Comparison of ENCODE assay signal across 10 cellular contexts in the genomic region with DNA sequence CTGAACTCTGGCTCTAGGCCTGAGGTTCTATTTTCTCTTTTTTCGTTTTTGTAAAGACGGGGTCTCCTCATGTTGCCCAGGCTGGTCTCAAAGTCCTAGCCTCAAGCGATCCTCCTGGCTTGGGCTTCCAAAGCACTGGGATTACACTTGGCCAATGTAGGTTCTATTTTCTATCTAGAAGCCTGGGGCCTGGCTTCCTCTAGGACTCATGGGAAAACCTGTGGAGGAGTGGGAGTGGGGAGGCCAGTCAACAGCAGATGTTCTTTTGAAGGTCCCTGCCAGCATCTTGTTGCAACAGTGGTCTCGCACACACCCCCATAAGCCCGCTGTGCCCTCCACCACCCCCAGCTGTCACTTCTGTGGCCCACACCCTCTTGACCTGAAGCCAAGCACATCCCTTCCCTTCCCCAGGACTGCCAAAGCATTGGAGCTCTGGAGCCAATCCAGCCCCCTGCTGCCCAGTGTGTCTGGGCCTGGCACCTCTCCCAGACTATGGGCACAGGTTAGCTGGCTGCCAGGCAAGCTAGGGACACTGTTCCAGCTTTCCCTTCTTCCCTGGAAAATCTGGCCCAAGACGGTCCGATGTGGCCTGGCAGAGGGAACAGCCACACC.
DNase-seq lines count a peak whose midpoint lies in the region; ATAC-seq and TF ChIP-seq lines count a peak whose summit lies in the region.
"Had no signal": no experiment of that assay in that cellular context is flagged by ENCODE, and none has a peak within 500 bp of the region (broad histone marks: within the 10 kb centered on the region; RNA-seq: fewer than 3 reads in every experiment).

No MANE protein-coding gene starts in this region.

- peaks cover 27% of the 10 kb centered on the region for H3K27me3 Mint-ChIP-seq in T-helper 1 cell treated with Interleukin-12 subunit alpha and Interleukin-12 subunit beta and Interleukin-4 antibody, amounts not matched to agents 30 μg/mL and 1 μg/mL, for 36 hours (ENCODE audit: low read depth)

- no peaks in the 10 kb centered on the region for H3K36me3 Mint-ChIP-seq in T-helper 1 cell treated with Interleukin-12 subunit alpha and Interleukin-12 subunit beta and Interleukin-4 antibody, amounts not matched to agents 30 μg/mL and 1 μg/mL, for 36 hours (ENCODE audit: low read depth)

- no peaks in the 10 kb centered on the region for H3K9me3 ChIP-seq in subcutaneous abdominal adipose tissue (ENCODE audit: control insufficient read depth in 5 of 5, low read length in 5 of 5)

- peak overlapping the region; percentile 23 for H3K27ac ChIP-seq in subcutaneous abdominal adipose tissue (ENCODE audit: low read depth, low read length)

- no peaks in the 10 kb centered on the region for H3K27me3 ChIP-seq in subcutaneous abdominal adipose tissue (ENCODE audit: control insufficient read depth in 5 of 5, insufficient read depth in 4 of 5, low read length in 5 of 5)

- DNase-seq in T-helper 1 cell, result no peak
- DNase-seq in hippocampal formation (lab: John Stamatoyannopoulos, UW), result peak; percentile 41 to 42
- no peak for DNase-seq in HuH-7 (ENCODE audit: low spot score)
- DNase-seq in SW480 (ENCODE audit: low spot score), result no peak
- DNase-seq: activated CD4-positive, alpha-beta T cell treated with anti-CD3 and anti-CD28 coated beads, Interleukin-2, amount 50 U/mL, for 4 hours; effector CD4-positive, alpha-beta T cell had no signal

- H3K4me3 ChIP-seq in subcutaneous abdominal adipose tissue (ENCODE audit: low read depth in 1 of 5, low read length in 5 of 5), result no peak overlapping the region

- H3K27ac Mint-ChIP-seq in T-helper 1 cell treated with Interleukin-12 subunit alpha and Interleukin-12 subunit beta and Interleukin-4 antibody, amounts not matched to agents 30 μg/mL and 1 μg/mL, for 36 hours, result peak overlapping the region; percentile 49

- H3K4me1 Mint-ChIP-seq in T-helper 1 cell treated with Interleukin-12 subunit alpha and Interleukin-12 subunit beta and Interleukin-4 antibody, amounts not matched to agents 30 μg/mL and 1 μg/mL, for 36 hours (ENCODE audit: low read depth), result peaks cover 18% of the 10 kb centered on the region

- H3K4me3 Mint-ChIP-seq in T-helper 1 cell treated with Interleukin-12 subunit alpha and Interleukin-12 subunit beta and Interleukin-4 antibody, amounts not matched to agents 30 μg/mL and 1 μg/mL, for 36 hours, result peak overlapping the region; percentile 61

- no peaks in the 10 kb centered on the region for H3K9me3 Mint-ChIP-seq in T-helper 1 cell treated with Interleukin-12 subunit alpha and Interleukin-12 subunit beta and Interleukin-4 antibody, amounts not matched to agents 30 μg/mL and 1 μg/mL, for 36 hours

- no peak overlapping the region for H3K9ac ChIP-seq in subcutaneous abdominal adipose tissue (ENCODE audit: low read length in 5 of 5)

- peaks cover 5 to 43% (median 32%) of the 10 kb centered on the region in 5 donors for H3K4me1 ChIP-seq in subcutaneous abdominal adipose tissue (ENCODE audit: control insufficient read depth in 5 of 5, insufficient read depth in 5 of 5, low read length in 5 of 5)

- H3K36me3 ChIP-seq in subcutaneous abdominal adipose tissue (ENCODE audit: control insufficient read depth in 5 of 5, insufficient read depth in 5 of 5, low read length in 5 of 5), result no peaks in the 10 kb centered on the region

- ATAC-seq in SK-N-SH treated with all-trans-retinoic acid at 6 μM for 48 hours, result peak; percentile 17; the same call in 2 of the 3 replicates
- ATAC-seq in GM18858 (IDR thresholded peaks at IDR 0.05; ENCODE audit: unreplicated experiment), result no peak

TF ChIP-seq in SK-N-SH treated with all-trans-retinoic acid at 6 μM for 48 hours, 23 proteins besides CTCF, POLR2A, EP300 and RAD21:
- TF ChIP-seq ZC3H10 (CRISPR knock-in tag; IDR thresholded peaks at IDR 0.05) (no peak), TSHZ2 (CRISPR knock-in tag; IDR thresholded peaks at IDR 0.05) (no peak), CSDC2 (CRISPR knock-in tag; IDR thresholded peaks at IDR 0.05) (no peak), GLIS3 (CRISPR knock-in tag; IDR thresholded peaks at IDR 0.05) (no peak), ZNF70 (CRISPR knock-in tag; IDR thresholded peaks at IDR 0.05) (no peak), PATZ1 (CRISPR knock-in tag; IDR thresholded peaks at IDR 0.05; ENCODE audit: borderline replicate concordance) (no peak), TCF4 (CRISPR knock-in tag; IDR thresholded peaks at IDR 0.05; ENCODE audit: borderline replicate concordance) (no peak), SNAI2 (CRISPR knock-in tag; IDR thresholded peaks at IDR 0.05) (no peak), ZFP3 (CRISPR knock-in tag; IDR thresholded peaks at IDR 0.05) (no peak), PPARA (CRISPR knock-in tag; IDR thresholded peaks at IDR 0.05; ENCODE audit: borderline replicate concordance) (no peak), ZFP30 (CRISPR knock-in tag; IDR thresholded peaks at IDR 0.05) (no peak), OSR1 (CRISPR knock-in tag; IDR thresholded peaks at IDR 0.05) (no peak), ISL1 (CRISPR knock-in tag; IDR thresholded peaks at IDR 0.05) (no peak), ZNF565 (CRISPR knock-in tag; conservative IDR thresholded peaks at IDR 0.05; ENCODE audit: low read depth) (no peak), RARB (CRISPR knock-in tag; IDR thresholded peaks at IDR 0.05) (no peak), ARNTL (CRISPR knock-in tag; IDR thresholded peaks at IDR 0.05; ENCODE audit: borderline replicate concordance, low read depth) (no peak), ESRRG (CRISPR knock-in tag; IDR thresholded peaks at IDR 0.05) (no peak), ZNF8 (CRISPR knock-in tag; IDR thresholded peaks at IDR 0.05) (no peak)
- TF ChIP-seq, protein P1, sequence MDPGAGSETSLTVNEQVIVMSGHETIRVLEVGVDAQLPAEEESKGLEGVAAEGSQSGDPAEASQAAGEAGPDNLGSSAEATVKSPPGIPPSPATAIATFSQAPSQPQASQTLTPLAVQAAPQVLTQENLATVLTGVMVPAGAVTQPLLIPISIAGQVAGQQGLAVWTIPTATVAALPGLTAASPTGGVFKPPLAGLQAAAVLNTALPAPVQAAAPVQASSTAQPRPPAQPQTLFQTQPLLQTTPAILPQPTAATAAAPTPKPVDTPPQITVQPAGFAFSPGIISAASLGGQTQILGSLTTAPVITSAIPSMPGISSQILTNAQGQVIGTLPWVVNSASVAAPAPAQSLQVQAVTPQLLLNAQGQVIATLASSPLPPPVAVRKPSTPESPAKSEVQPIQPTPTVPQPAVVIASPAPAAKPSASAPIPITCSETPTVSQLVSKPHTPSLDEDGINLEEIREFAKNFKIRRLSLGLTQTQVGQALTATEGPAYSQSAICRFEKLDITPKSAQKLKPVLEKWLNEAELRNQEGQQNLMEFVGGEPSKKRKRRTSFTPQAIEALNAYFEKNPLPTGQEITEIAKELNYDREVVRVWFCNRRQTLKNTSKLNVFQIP (CRISPR knock-in tag; IDR thresholded peaks at IDR 0.05; ENCODE audit: borderline replicate concordance, low read depth), result no peak

Comparison
In these comparisons a context has a peak if more than half of its experiments do, and no peak if none do; other contexts are left out.
1. DNase-seq: peak in hippocampal formation (2 of 2); none in T-helper 1 cell (0 of 5), HuH-7 (single experiment) and SW480 (single experiment).